ENCODE assay signal across 27 cellular contexts in genomic region chr22:19831016-19831415, GRCh38.
"Had no signal": no experiment of that assay in that cellular context is flagged by ENCODE, and none has a peak within 500 bp of the region (broad histone marks: within the 10 kb centered on the region; RNA-seq: fewer than 3 reads in every experiment).

No MANE protein-coding gene starts in this region.

- H3K9me3 Mint-ChIP-seq: natural killer cell treated with Interleukin-12 subunit alpha and Interleukin-12 subunit beta and Interleukin-15 and Interleukin-18, amount 100 ng/mL, for 72 hours; stimulated activated effector memory CD8-positive, alpha-beta T cell treated with anti-CD3 and anti-CD28 coated beads, Interleukin-12 subunit alpha, Interleukin-12 subunit beta, amount 100 ng/mL, for 72 hours; stimulated activated naive CD8-positive, alpha-beta T cell treated with anti-CD3 and anti-CD28 coated beads, Interleukin-15, Interleukin-2, amounts not matched to agents 100 ng/mL and 50 ng/mL, for 24 hours had no signal

- H3K36me3 ChIP-seq: heart right ventricle, left lung, lower lobe of right lung, ovary, suprapubic skin, thoracic aorta, tibial artery, upper lobe of right lung had no signal

- DNase-seq: heart right ventricle; islet precursor cell; left lung; lower lobe of right lung; mammary epithelial cell; mesenchymal stem cell; naive thymus-derived CD4-positive, alpha-beta T cell; ovary; right cardiac atrium; stimulated activated CD4-positive, alpha-beta T cell treated with anti-CD3 and anti-CD28 coated beads, Interleukin-12 subunit alpha, Interleukin-12 subunit beta, amount 100 ng/mL, for 4 hours; stimulated activated CD4-positive, alpha-beta T cell treated with anti-CD3 and anti-CD28 coated beads, Interleukin-15, amount 100 ng/mL, for 24 hours; stimulated activated CD4-positive, alpha-beta T cell treated with anti-CD3 and anti-CD28 coated beads, Interleukin-2, amount 100 ng/mL, for 24 hours; stimulated activated CD4-positive, alpha-beta T cell treated with anti-CD3 and anti-CD28 coated beads, Interleukin-4, amount 100 ng/mL, for 1 hour; stimulated activated naive CD4-positive, alpha-beta T cell; tibial artery; trophoblast cell; upper lobe of right lung had no signal

- H3K36me3 Mint-ChIP-seq: natural killer cell treated with Interleukin-12 subunit alpha and Interleukin-12 subunit beta and Interleukin-15 and Interleukin-18, amount 100 ng/mL, for 72 hours; stimulated activated effector memory CD8-positive, alpha-beta T cell treated with anti-CD3 and anti-CD28 coated beads, Interleukin-12 subunit alpha, Interleukin-12 subunit beta, amount 100 ng/mL, for 72 hours had no signal

- H3K4me1 ChIP-seq: heart right ventricle, left lung, lower lobe of right lung, upper lobe of right lung had no signal

- H3K27me3 Mint-ChIP-seq: naive thymus-derived CD4-positive, alpha-beta T cell; natural killer cell treated with Interleukin-12 subunit alpha and Interleukin-12 subunit beta and Interleukin-15 and Interleukin-18, amount 100 ng/mL, for 72 hours; progenitor cell of endocrine pancreas; stimulated activated naive CD8-positive, alpha-beta T cell treated with anti-CD3 and anti-CD28 coated beads, Interleukin-15, Interleukin-2, amounts not matched to agents 100 ng/mL and 50 ng/mL, for 24 hours had no signal

- ATAC-seq: heart right ventricle; left lung; lower lobe of right lung; naive thymus-derived CD4-positive, alpha-beta T cell; natural killer cell treated with Interleukin-12 subunit alpha and Interleukin-12 subunit beta and Interleukin-15 and Interleukin-18, amount 100 ng/mL, for 72 hours; right cardiac atrium; sciatic nerve; stimulated activated effector memory CD8-positive, alpha-beta T cell treated with anti-CD3 and anti-CD28 coated beads, Interleukin-12 subunit alpha, Interleukin-12 subunit beta, amount 100 ng/mL, for 72 hours; upper lobe of right lung had no signal

- H3K27ac ChIP-seq: heart right ventricle, hepatocyte, left lung, lower lobe of right lung, ovary, suprapubic skin, thoracic aorta, tibial artery, upper lobe of right lung had no signal

- H3K27me3 ChIP-seq: heart right ventricle, hepatocyte, left lung, ovary, suprapubic skin, tibial artery, upper lobe of right lung had no signal

- H3K4me3 ChIP-seq: heart right ventricle, hepatocyte, left lung, lower lobe of right lung, ovary, skin epidermis, suprapubic skin, thoracic aorta, tibial artery, upper lobe of right lung had no signal

- H3K27ac Mint-ChIP-seq: mesothelial cell of epicardium; naive thymus-derived CD4-positive, alpha-beta T cell; natural killer cell treated with Interleukin-12 subunit alpha and Interleukin-12 subunit beta and Interleukin-15 and Interleukin-18, amount 100 ng/mL, for 72 hours; progenitor cell of endocrine pancreas; stimulated activated effector memory CD8-positive, alpha-beta T cell treated with anti-CD3 and anti-CD28 coated beads, Interleukin-12 subunit alpha, Interleukin-12 subunit beta, amount 100 ng/mL, for 72 hours; stimulated activated naive CD8-positive, alpha-beta T cell treated with anti-CD3 and anti-CD28 coated beads, Interleukin-15, Interleukin-2, amounts not matched to agents 100 ng/mL and 50 ng/mL, for 24 hours had no signal

- H3K4me3 Mint-ChIP-seq: mesothelial cell of epicardium; naive thymus-derived CD4-positive, alpha-beta T cell; natural killer cell treated with Interleukin-12 subunit alpha and Interleukin-12 subunit beta and Interleukin-15 and Interleukin-18, amount 100 ng/mL, for 72 hours; stimulated activated effector memory CD8-positive, alpha-beta T cell treated with anti-CD3 and anti-CD28 coated beads, Interleukin-12 subunit alpha, Interleukin-12 subunit beta, amount 100 ng/mL, for 72 hours; stimulated activated naive CD8-positive, alpha-beta T cell treated with anti-CD3 and anti-CD28 coated beads, Interleukin-15, Interleukin-2, amounts not matched to agents 100 ng/mL and 50 ng/mL, for 24 hours had no signal

- H3K9me3 ChIP-seq: heart right ventricle, left lung, lower lobe of right lung, ovary, suprapubic skin, thoracic aorta, tibial artery, upper lobe of right lung had no signal
